In the genomic region with DNA sequence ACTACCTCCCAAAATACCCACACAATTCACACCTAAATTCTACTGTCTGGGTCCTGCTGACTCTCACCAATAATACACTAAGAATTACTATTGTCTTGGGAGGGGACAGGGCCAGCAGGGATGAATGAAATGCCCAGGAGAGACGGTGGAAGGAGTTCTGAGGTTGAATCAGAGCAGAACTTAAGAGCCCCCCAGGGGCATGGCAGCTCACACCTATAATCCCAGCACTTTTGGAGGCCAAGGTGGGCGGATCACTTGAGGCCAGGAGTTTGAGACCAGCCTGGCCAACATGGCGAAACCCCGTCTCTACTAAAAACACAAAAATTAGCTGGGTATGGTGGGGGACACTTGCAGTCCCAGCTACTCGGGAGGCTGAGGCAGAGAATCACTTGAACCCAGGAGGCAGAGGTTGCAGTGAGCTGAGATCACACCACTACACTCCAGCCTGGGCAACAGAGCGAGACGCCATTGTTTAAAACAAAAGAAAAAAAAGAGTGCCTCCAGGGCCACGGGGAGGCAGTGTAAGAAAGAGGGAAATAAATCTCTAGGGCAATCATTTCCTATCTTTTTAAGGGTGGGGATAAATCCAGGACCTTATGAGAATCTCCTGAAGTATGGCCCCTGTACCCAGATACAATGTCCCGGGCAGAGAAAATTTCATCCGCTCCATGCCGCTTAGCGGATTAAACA, we compare ENCODE assay signal across 8 cellular contexts. TPM values are rescaled to one million over a fixed set of nuclear protein-coding genes. Genes with fewer than 3 reads are reported as not detected.
DNase-seq lines count a peak whose midpoint lies in the region; ATAC-seq and TF ChIP-seq lines count a peak whose summit lies in the region.
"Not testable (repeated sequence)": the region's sequence is repeated elsewhere in the genome, so short reads cannot be mapped to it uniquely, and the experiment has no call there.

No MANE protein-coding gene starts in this region.

- H3K9me3 Mint-ChIP-seq in CD14-positive monocyte; WTC11; activated T-helper 17 cell treated with anti-CD3 and anti-CD28 coated beads, Interleukin-2, amount 50 U/mL, for 72 hours: not testable (repeated sequence)

- WGBS in esophagus squamous epithelium, 2 donors: 86 to 90% methylated on average over 12 of the region's 12 CpGs

- peak; percentile 29; the same call in 1 of the 2 replicates for TF ChIP-seq RAD21 in Ishikawa (IDR thresholded peaks at IDR 0.05; ENCODE audit: low read depth)

- intact Hi-C loops in CD14-positive monocyte (cut with micrococcal nuclease): loop anchor here in 1 of 2 donors (5.0 kb wide), 1 partner anchor 64 kb away; no protein-coding TSS in a partner anchor
- intact Hi-C loops in esophagus squamous epithelium (cut with DNase I); lower lobe of right lung (cut with DNase I); upper lobe of right lung (cut with DNase I): not testable (repeated sequence)

- not testable (repeated sequence) for H3K4me3 ChIP-seq in esophagus squamous epithelium; lower lobe of right lung; neutrophil (ENCODE audit: low read depth in 1 of 2, low read length in 1 of 2); upper lobe of right lung

- ATAC-seq in WTC11; activated T-helper 17 cell treated with anti-CD3 and anti-CD28 coated beads, Interleukin-2, amount 50 U/mL, for 72 hours (replicated peaks): not testable (repeated sequence)
- ATAC-seq in lower lobe of right lung: peak; percentile 6 to 26
- ATAC-seq in upper lobe of right lung: peak; percentile 44

- H3K36me3 ChIP-seq in esophagus squamous epithelium: peaks cover 59 to 96% (median 70%) of the 10 kb centered on the region in 3 donors
- peaks cover 88% of the 10 kb centered on the region for H3K36me3 ChIP-seq in lower lobe of right lung
- peaks cover 17% of the 10 kb centered on the region for H3K36me3 ChIP-seq in neutrophil
- peaks cover 86% of the 10 kb centered on the region for H3K36me3 ChIP-seq in upper lobe of right lung

- TF ChIP-seq EP300 in Ishikawa (IDR thresholded peaks at IDR 0.05; ENCODE audit: borderline replicate concordance): not testable (repeated sequence)

- not testable (repeated sequence) for H3K9me3 ChIP-seq in esophagus squamous epithelium, lower lobe of right lung, neutrophil, upper lobe of right lung

- H3K27ac ChIP-seq in esophagus squamous epithelium: peak overlapping the region; percentile 3 to 58 (median 34)
- H3K27ac ChIP-seq in lower lobe of right lung: peak overlapping the region; percentile 13
- peak overlapping the region; percentile 13 for H3K27ac ChIP-seq in neutrophil
- H3K27ac ChIP-seq in upper lobe of right lung: not testable (repeated sequence)

- peak; percentile 59 for TF ChIP-seq CTCF in CD14-positive monocyte (IDR thresholded peaks at IDR 0.05)
- not testable (repeated sequence) for TF ChIP-seq CTCF in WTC11 (IDR thresholded peaks at IDR 0.05); esophagus squamous epithelium (IDR thresholded peaks at IDR 0.05); lower lobe of right lung (IDR thresholded peaks at IDR 0.05); neutrophil (IDR thresholded peaks at IDR 0.05); upper lobe of right lung (IDR thresholded peaks at IDR 0.05)

- H3K4me3 Mint-ChIP-seq in CD14-positive monocyte: peak overlapping the region in 1 of 2 donors; percentile 20
- not testable (repeated sequence) for H3K4me3 Mint-ChIP-seq in WTC11
- H3K4me3 Mint-ChIP-seq in activated T-helper 17 cell treated with anti-CD3 and anti-CD28 coated beads, Interleukin-2, amount 50 U/mL, for 72 hours: peak overlapping the region; percentile 7

- TF ChIP-seq POLR2A in esophagus squamous epithelium (IDR thresholded peaks at IDR 0.05): not testable (repeated sequence)

- CTCF ChIA-PET in WTC11 (lab: Charles Lee): interaction anchor here (0.6 to 4.5 kb wide), 6 partner anchors 11 to 358 kb away, joined by 3 to 13 read pairs (median 4); no protein-coding TSS in a partner anchor

- H3K36me3 Mint-ChIP-seq in CD14-positive monocyte (peaks cover 59 to 81% of the 10 kb centered on the region in 2 donors), WTC11 (peaks cover 68% of the 10 kb centered on the region)
- peaks cover 84% of the 10 kb centered on the region for H3K36me3 Mint-ChIP-seq in activated T-helper 17 cell treated with anti-CD3 and anti-CD28 coated beads, Interleukin-2, amount 50 U/mL, for 72 hours (ENCODE audit: low read depth)

- POLR2A ChIA-PET in WTC11 (lab: Charles Lee): interaction anchor here (0.5 to 1.4 kb wide), 6 partner anchors 11 to 352 kb away, joined by 3 to 7 read pairs (median 4); partner anchors contain the start of gene SLC1A5

- not testable (repeated sequence) for DNase-seq in CD14-positive monocyte (ENCODE audit: low spot score); WTC11 (ENCODE audit: low spot score); esophagus squamous epithelium (lab: John Stamatoyannopoulos, UW); lower lobe of right lung; upper lobe of right lung

- peaks cover 18% of the 10 kb centered on the region for H3K4me1 Mint-ChIP-seq in CD14-positive monocyte
- H3K4me1 Mint-ChIP-seq in WTC11: not testable (repeated sequence)
- H3K4me1 Mint-ChIP-seq in activated T-helper 17 cell treated with anti-CD3 and anti-CD28 coated beads, Interleukin-2, amount 50 U/mL, for 72 hours: peaks cover 11% of the 10 kb centered on the region

- H3K27ac Mint-ChIP-seq in CD14-positive monocyte: peak overlapping the region in 6 of 7 donors; percentile 18 to 86 (median 69)
- H3K27ac Mint-ChIP-seq in WTC11: peak overlapping the region; percentile 63
- peak overlapping the region; percentile 54 for H3K27ac Mint-ChIP-seq in activated T-helper 17 cell treated with anti-CD3 and anti-CD28 coated beads, Interleukin-2, amount 50 U/mL, for 72 hours

- H3K27me3 Mint-ChIP-seq in CD14-positive monocyte (ENCODE audit: low read depth in 3 of 3); WTC11 (ENCODE audit: low read depth); activated T-helper 17 cell treated with anti-CD3 and anti-CD28 coated beads, Interleukin-2, amount 50 U/mL, for 72 hours: not testable (repeated sequence)

- H3K4me1 ChIP-seq in esophagus squamous epithelium: peaks cover 8 to 53% (median 18%) of the 10 kb centered on the region in 3 donors
- not testable (repeated sequence) for H3K4me1 ChIP-seq in lower lobe of right lung, upper lobe of right lung
- peaks cover 5 to 11% of the 10 kb centered on the region in 2 experiments for H3K4me1 ChIP-seq in neutrophil (ENCODE audit: control insufficient read depth in 1 of 2, insufficient read depth in 1 of 2, low read depth in 1 of 2, low read length in 1 of 2)

- not testable (repeated sequence) for H3K27me3 ChIP-seq in esophagus squamous epithelium; lower lobe of right lung (ENCODE audit: low read depth); neutrophil; upper lobe of right lung

TF ChIP-seq in WTC11, 78 proteins besides CTCF, POLR2A, EP300 and RAD21:
- TF ChIP-seq ZNF121 (CRISPR knock-in tag; IDR thresholded peaks at IDR 0.05): peak; percentile 2; the same call in 1 of the 2 replicates

RNA-seq across cellular contexts. Expression of gene SLC1A5, which starts 10.3 kb away (rescaled TPM):
- 10 to 100 TPM; 57.3 to 64.9 TPM for polyA plus RNA-seq in CD14-positive monocyte
- total RNA-seq in WTC11 (2021) (173 to 239 TPM (median 187 TPM) in 3 replicates), esophagus squamous epithelium (100 to 1,000 TPM in 3 of 4 donors, 10 to 100 TPM in 1; 97.3 to 156 (median 114) TPM), lower lobe of right lung (120 TPM), upper lobe of right lung (133 TPM)
- total RNA-seq in activated T-helper 17 cell treated with anti-CD3 and anti-CD28 coated beads, Interleukin-2, amount 50 U/mL, for 72 hours: 100 to 1,000 TPM; 119 to 221 TPM

RNA-seq across cellular contexts. Expression of gene STRN4, which starts 31.9 kb away (rescaled TPM):
- polyA plus RNA-seq in CD14-positive monocyte: 10 to 100 TPM; 37.5 to 48.0 TPM
- 126 to 144 TPM (median 137 TPM) in 3 replicates for total RNA-seq in WTC11 (2021)
- 10 to 100 TPM; 60.7 to 69.9 TPM for total RNA-seq in activated T-helper 17 cell treated with anti-CD3 and anti-CD28 coated beads, Interleukin-2, amount 50 U/mL, for 72 hours
- total RNA-seq in esophagus squamous epithelium: 10 to 100 TPM; 60.1 to 86.4 (median 69.7) TPM
- total RNA-seq in lower lobe of right lung: 69.1 TPM
- 68.5 TPM for total RNA-seq in upper lobe of right lung

RNA-seq across cellular contexts. Expression of gene FKRP, which starts 32.2 kb away (rescaled TPM):
- 1 to 10 TPM; 2.1 to 2.7 TPM for polyA plus RNA-seq in CD14-positive monocyte
- 23.4 to 26.1 TPM (median 24.1 TPM) in 3 replicates for total RNA-seq in WTC11 (2021)
- 10 to 100 TPM in 1 of 2 donors, 1 to 10 TPM in 1; 6.3 to 14.3 TPM for total RNA-seq in activated T-helper 17 cell treated with anti-CD3 and anti-CD28 coated beads, Interleukin-2, amount 50 U/mL, for 72 hours
- total RNA-seq in esophagus squamous epithelium: 10 to 100 TPM in 1 of 4 donors, 1 to 10 TPM in 3; 5.6 to 12.6 (median 9.3) TPM
- total RNA-seq in lower lobe of right lung: 13.2 TPM
- 14.2 TPM for total RNA-seq in upper lobe of right lung
